In genomic region chr6:167470836-167471547, GRCh38 we compare ENCODE assay signal across 18 cellular contexts.
"Had no signal": no experiment of that assay in that cellular context is flagged by ENCODE, and none has a peak within 500 bp of the region (broad histone marks: within the 10 kb centered on the region; RNA-seq: fewer than 3 reads in every experiment).

No MANE protein-coding gene starts in this region.

- DNase-seq: activated naive CD4-positive, alpha-beta T cell treated with Interleukin-2 at 50 U/mL for 16 hours; activated naive CD8-positive, alpha-beta T cell treated with anti-CD3 and anti-CD28 coated beads for 36 hours; activated T-cell treated with anti-CD3 and anti-CD28 coated beads, Interleukin-2, amount 50 U/mL, for 1 hour; colonic mucosa; effector memory CD8-positive, alpha-beta T cell; esophagus squamous epithelium; gastrocnemius medialis; left colon; natural killer cell; pancreas; psoas muscle; right cardiac atrium; stimulated activated CD4-positive, alpha-beta T cell treated with anti-CD3 and anti-CD28 coated beads, Interleukin-4, amount 100 ng/mL, for 24 hours; T-cell; WERI-Rb-1 had no signal

- H3K4me3 ChIP-seq: colonic mucosa, dorsolateral prefrontal cortex, esophagus squamous epithelium, gastrocnemius medialis, lung, pancreas, psoas muscle, tibial nerve had no signal

- ATAC-seq: effector memory CD8-positive, alpha-beta T cell; gastrocnemius medialis; left colon; pancreas; psoas muscle had no signal

- H3K4me1 ChIP-seq: colonic mucosa, esophagus squamous epithelium, gastrocnemius medialis, pancreas, psoas muscle had no signal

- H3K9me3 ChIP-seq: colonic mucosa, esophagus squamous epithelium, gastrocnemius medialis, pancreas, psoas muscle, tibial nerve had no signal

- H3K36me3 ChIP-seq: colonic mucosa, esophagus squamous epithelium, gastrocnemius medialis, pancreas, tibial nerve, WERI-Rb-1 had no signal

- H3K27ac ChIP-seq: colonic mucosa, esophagus squamous epithelium, gastrocnemius medialis, pancreas, psoas muscle, tibial nerve, WERI-Rb-1 had no signal

- H3K27me3 ChIP-seq: colonic mucosa, dorsolateral prefrontal cortex, esophagus squamous epithelium, gastrocnemius medialis, pancreas, tibial nerve had no signal
